1 cellular context compared by ENCODE assay signal in the genomic region with DNA sequence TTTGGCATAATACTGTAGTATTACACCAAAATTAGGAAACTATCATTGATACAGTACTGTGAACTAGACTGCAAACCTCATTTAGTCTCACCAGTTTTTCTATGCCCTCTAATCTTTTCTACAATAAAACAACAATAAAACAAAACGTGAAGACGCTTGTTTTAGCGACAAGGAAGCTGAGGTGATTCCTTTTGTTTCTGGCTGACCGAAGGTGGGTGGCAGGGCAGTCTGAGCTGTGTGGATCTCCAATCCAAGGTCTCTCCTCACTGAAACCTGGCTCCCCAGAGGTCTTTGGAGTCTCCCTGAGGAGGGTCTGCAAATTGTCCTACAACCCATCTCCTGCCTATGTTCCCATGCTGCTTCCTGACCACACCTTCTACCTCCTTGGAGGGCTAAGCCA.
TF ChIP-seq lines count a peak whose summit lies in the region.

No MANE protein-coding gene starts in this region.

TF ChIP-seq in IMR-90, 13 proteins besides CTCF, POLR2A, EP300 and RAD21 (continued from another document):
- TF ChIP-seq, protein P1, sequence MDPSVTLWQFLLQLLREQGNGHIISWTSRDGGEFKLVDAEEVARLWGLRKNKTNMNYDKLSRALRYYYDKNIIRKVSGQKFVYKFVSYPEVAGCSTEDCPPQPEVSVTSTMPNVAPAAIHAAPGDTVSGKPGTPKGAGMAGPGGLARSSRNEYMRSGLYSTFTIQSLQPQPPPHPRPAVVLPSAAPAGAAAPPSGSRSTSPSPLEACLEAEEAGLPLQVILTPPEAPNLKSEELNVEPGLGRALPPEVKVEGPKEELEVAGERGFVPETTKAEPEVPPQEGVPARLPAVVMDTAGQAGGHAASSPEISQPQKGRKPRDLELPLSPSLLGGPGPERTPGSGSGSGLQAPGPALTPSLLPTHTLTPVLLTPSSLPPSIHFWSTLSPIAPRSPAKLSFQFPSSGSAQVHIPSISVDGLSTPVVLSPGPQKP (IDR thresholded peaks at IDR 0.05; ENCODE audit: borderline replicate concordance, low read depth, low read length): no peak
- TF ChIP-seq NFE2L2 (IDR thresholded peaks at IDR 0.05; ENCODE audit: low read depth, low read length): no peak
- TF ChIP-seq RFX5 (IDR thresholded peaks at IDR 0.05; ENCODE audit: low read depth, low read length): no peak
- no peak for TF ChIP-seq CEBPB (IDR thresholded peaks at IDR 0.05; ENCODE audit: low read depth, low read length)
- no peak for TF ChIP-seq MXI1 (IDR thresholded peaks at IDR 0.05; ENCODE audit: borderline replicate concordance, low read depth, low read length)
